Comparison of ENCODE assay signal across 9 cellular contexts in genomic region chr20:64131406-64131805, GRCh38. TPM values are rescaled to one million over a fixed set of nuclear protein-coding genes. Genes with fewer than 3 reads are reported as not detected.
DNase-seq lines count a peak whose midpoint lies in the region; ATAC-seq, FAIRE-seq and TF ChIP-seq lines count a peak whose summit lies in the region.
"Had no signal": no experiment of that assay in that cellular context is flagged by ENCODE, and none has a peak within 500 bp of the region (broad histone marks: within the 10 kb centered on the region; RNA-seq: fewer than 3 reads in every experiment).

No MANE protein-coding gene starts in this region.

- H2AFZ ChIP-seq in trophoblast cell (ENCODE audit: insufficient read depth, low read length, poor library complexity): no peak overlapping the region

- H3K27me3 ChIP-seq in RWPE2 (ENCODE audit: insufficient read depth, poor library complexity, severe bottlenecking): peaks cover 32% of the 10 kb centered on the region
- H3K27me3 ChIP-seq in small intestine (ENCODE audit: control insufficient read depth in 2 of 2, insufficient read depth in 2 of 2, low read length in 2 of 2): no peaks in the 10 kb centered on the region
- H3K27me3 ChIP-seq in trophoblast cell (ENCODE audit: insufficient read depth, low read length): peaks cover 2% of the 10 kb centered on the region

- no peak overlapping the region for H4K12ac ChIP-seq in trophoblast cell (ENCODE audit: low read depth, low read length)

- FAIRE-seq in small intestine (lab: Jason Lieb, UNC): no peak

- 39 to 73% (median 71%) methylated on average over 4 of the region's 4 CpGs for WGBS in small intestine, 3 donors
- WGBS in trophoblast cell (ENCODE audit: extremely low coverage, insufficient coverage, insufficient read length): no CpG with 5 or more reads among the region's 4 CpGs

- no peak overlapping the region for H3K9ac ChIP-seq in trophoblast cell (ENCODE audit: low read length)

- H3K14ac ChIP-seq in trophoblast cell (ENCODE audit: low read length): no peak overlapping the region

- DNase-seq in AML-193 (lab: John Stamatoyannopoulos, UW) (peak; percentile 5 to 14), RWPE2 (ENCODE audit: low spot score) (peak; percentile 82), foreskin melanocyte (peak; percentile 36), small intestine (no peak), trophoblast cell (no peak)
- DNase-seq in stimulated activated naive CD4-positive, alpha-beta T cell treated with Interleukin-2 at 50 U/mL for 16 hours (lab: John Stamatoyannopoulos, UW): no peak

- no peak overlapping the region for H3K4ac ChIP-seq in trophoblast cell (ENCODE audit: low read depth, low read length)

- ATAC-seq in RWPE2 (ENCODE audit: low read depth) (peak; percentile 99), GM21360 (IDR thresholded peaks at IDR 0.05; ENCODE audit: unreplicated experiment) (no peak)

- H2BK5ac ChIP-seq in trophoblast cell (ENCODE audit: low read depth, low read length, poor library complexity): no peak overlapping the region

- H3K4me3 ChIP-seq in GM12875 (ENCODE audit: low read depth, low read length): no peak overlapping the region
- H3K4me3 ChIP-seq in RWPE2 (ENCODE audit: severe bottlenecking): no peak overlapping the region
- no peak overlapping the region for H3K4me3 ChIP-seq in small intestine (ENCODE audit: low read depth in 1 of 2, low read length in 2 of 2)
- no peak overlapping the region for H3K4me3 ChIP-seq in trophoblast cell (ENCODE audit: low read depth, low read length)

- H3K79me1 ChIP-seq in trophoblast cell (ENCODE audit: low read length): no peaks in the 10 kb centered on the region

- H4K91ac ChIP-seq in trophoblast cell (ENCODE audit: low read depth, low read length): no peak overlapping the region

- H3K36me3 ChIP-seq in RWPE2 (ENCODE audit: low read depth): no peaks in the 10 kb centered on the region
- H3K36me3 ChIP-seq in small intestine (ENCODE audit: control insufficient read depth in 2 of 2, insufficient read depth in 2 of 2, low read length in 2 of 2): no peaks in the 10 kb centered on the region
- no peaks in the 10 kb centered on the region for H3K36me3 ChIP-seq in trophoblast cell (ENCODE audit: control insufficient read depth in 1 of 2, insufficient read depth in 2 of 2, low read length in 2 of 2)

- 0 out of 2 replicates have a peak, but pooled peaks have one; percentile 6 for TF ChIP-seq CTCF in GM12875 (IDR thresholded peaks at IDR 0.05; ENCODE audit: borderline replicate concordance, insufficient read depth, low read depth, low read length)
- peak; percentile 60 for TF ChIP-seq CTCF in RWPE2 (IDR thresholded peaks at IDR 0.05; ENCODE audit: poor library complexity, severe bottlenecking)

- no peak overlapping the region for H3K27ac ChIP-seq in RWPE2 (ENCODE audit: poor library complexity, severe bottlenecking)
- H3K27ac ChIP-seq in small intestine (ENCODE audit: low read depth in 1 of 2, low read length in 1 of 2): no peak overlapping the region
- H3K27ac ChIP-seq in trophoblast cell (ENCODE audit: low read depth, low read length): no peak overlapping the region

- H3K23ac ChIP-seq in trophoblast cell (ENCODE audit: low read length): no peak overlapping the region

- no peaks in the 10 kb centered on the region for H3K4me1 ChIP-seq in RWPE2 (ENCODE audit: insufficient read depth, poor library complexity, severe bottlenecking)
- no peaks in the 10 kb centered on the region for H3K4me1 ChIP-seq in small intestine (ENCODE audit: control insufficient read depth in 2 of 2, insufficient read depth in 1 of 2, low read depth in 1 of 2, low read length in 1 of 2)
- no peaks in the 10 kb centered on the region for H3K4me1 ChIP-seq in trophoblast cell (ENCODE audit: control insufficient read depth in 1 of 2, insufficient read depth in 2 of 2, low read length in 2 of 2)

- no peak overlapping the region for H2AK5ac ChIP-seq in trophoblast cell (ENCODE audit: low read length)

- H3K9me3 ChIP-seq in RWPE2 (ENCODE audit: severe bottlenecking) (no peaks in the 10 kb centered on the region), small intestine (ENCODE audit: control insufficient read depth, low read depth) (no peaks in the 10 kb centered on the region), trophoblast cell (ENCODE audit: insufficient read depth, low read depth, low read length) (peaks cover 2% of the 10 kb centered on the region)

- no peak overlapping the region for H3K4me2 ChIP-seq in trophoblast cell (ENCODE audit: low read length)

- H2BK12ac ChIP-seq in trophoblast cell (ENCODE audit: low read length): no peak overlapping the region

- H4K8ac ChIP-seq in trophoblast cell (ENCODE audit: low read depth, low read length): no peak overlapping the region

- H3K18ac ChIP-seq in trophoblast cell (ENCODE audit: low read length): no peak overlapping the region

- H3K79me2 ChIP-seq in trophoblast cell (ENCODE audit: control insufficient read depth, insufficient read depth, low read length, poor library complexity): no peaks in the 10 kb centered on the region

- no peak overlapping the region for H2BK120ac ChIP-seq in trophoblast cell (ENCODE audit: insufficient read depth, low read length, poor library complexity)

RNA-seq across cellular contexts. Expression of gene NPBWR2, which starts 24.0 kb away (rescaled TPM):
- polyA plus RNA-seq in small intestine: not detected
- not detected in 2 replicates for polyA plus RNA-seq in trophoblast cell (2013)
- polyA plus RNA-seq: esophagus had no signal

RNA-seq across cellular contexts. Expression of gene MYT1, which starts 32.8 kb away (rescaled TPM):
- polyA plus RNA-seq in small intestine: under 1 TPM in 1 of 3 donors, not detected in 2; 0.63 TPM
- polyA plus RNA-seq in trophoblast cell (2013): 0.05 and 0.14 TPM in 2 replicates
- polyA plus RNA-seq: esophagus had no signal

RNA-seq across cellular contexts. Expression of gene LKAAEAR1, which starts 47.2 kb away (rescaled TPM):
- not detected for polyA plus RNA-seq in small intestine
- polyA plus RNA-seq in trophoblast cell (2013): not detected in 2 replicates

RNA-seq across cellular contexts. Expression of gene OPRL1, which starts 51.5 kb away (rescaled TPM):
- under 1 TPM in 1 of 3 donors, not detected in 2; 0.30 TPM for polyA plus RNA-seq in small intestine
- polyA plus RNA-seq in trophoblast cell (2013): 1.1 and 1.4 TPM in 2 replicates

RNA-seq across cellular contexts. Expression of gene RGS19, which starts 52.1 kb away (rescaled TPM):
- polyA plus RNA-seq in small intestine: 10 to 100 TPM in 1 of 3 donors, 1 to 10 TPM in 2; 1.8 to 10.8 (median 6.4) TPM
- polyA plus RNA-seq in trophoblast cell (2013): 7.5 and 8.3 TPM in 2 replicates

Comparison
In these comparisons a context has a peak if more than half of its experiments do, and no peak if none do; other contexts are left out.
1. DNase-seq: peak in AML-193 (2 of 2), RWPE2 (single experiment) and foreskin melanocyte (single experiment); none in small intestine (single experiment), stimulated activated naive CD4-positive, alpha-beta T cell treated with Interleukin-2 at 50 U/mL for 16 hours (single experiment) and trophoblast cell (0 of 2).